10 cellular contexts compared by ENCODE assay signal in genomic region chr7:6273380-6273837, GRCh38. TPM values are rescaled to one million over a fixed set of nuclear protein-coding genes. Genes with fewer than 3 reads are reported as not detected.
A peak's percentile ranks its signal among the peaks of the same experiment; 100 is the strongest.
DNase-seq lines count a peak whose midpoint lies in the region; ATAC-seq and TF ChIP-seq lines count a peak whose summit lies in the region.
"Had no signal": no experiment of that assay in that cellular context is flagged by ENCODE, and none has a peak within 500 bp of the region (broad histone marks: within the 10 kb centered on the region; RNA-seq: fewer than 3 reads in every experiment).

No MANE protein-coding gene starts in this region.

- peaks cover 10% of the 10 kb centered on the region for H3K27me3 Mint-ChIP-seq in activated T-helper 17 cell treated with anti-CD3 and anti-CD28 coated beads, Interleukin-2, amount 50 U/mL, for 72 hours

- peak overlapping the region; percentile 73 for H3K4me3 Mint-ChIP-seq in activated T-helper 17 cell treated with anti-CD3 and anti-CD28 coated beads, Interleukin-2, amount 50 U/mL, for 72 hours

- DNase-seq in NCI-H1417 (lab: John Stamatoyannopoulos, UW), result peak; percentile 66 to 90 (median 82)
- no peak for DNase-seq in NCI-H1417 treated with DMSO at 0.1 percent for 48 hours (lab: John Stamatoyannopoulos, UW)
- peak; percentile 58 for DNase-seq in NCI-H2171 (lab: John Stamatoyannopoulos, UW)
- DNase-seq in foreskin keratinocyte, result no peak
- DNase-seq in Right ventricle myocardium superior, result no peak
- DNase-seq: central memory CD4-positive, alpha-beta T cell; stimulated activated CD4-positive, alpha-beta T cell treated with anti-CD3 and anti-CD28 coated beads, Interleukin-1b, Interleukin-23, amount 100 ng/mL, for 48 hours had no signal

- H3K4me1 ChIP-seq in parathyroid adenoma (no peaks in the 10 kb centered on the region), foreskin keratinocyte (peaks cover 14% of the 10 kb centered on the region)

- no peak overlapping the region for H3K4me3 ChIP-seq in parathyroid adenoma (ENCODE audit: low read depth, low read length)

- H3K27me3 ChIP-seq in parathyroid adenoma (ENCODE audit: control insufficient read depth, insufficient read depth, low read length) (no peaks in the 10 kb centered on the region), foreskin keratinocyte (no peaks in the 10 kb centered on the region)

- intact Hi-C loops in Right ventricle myocardium superior (cut with DNase I), result loop anchor here (5.0 kb wide), 1 partner anchor 111 kb away; no protein-coding TSS in a partner anchor

- no peaks in the 10 kb centered on the region for H3K36me3 Mint-ChIP-seq in activated T-helper 17 cell treated with anti-CD3 and anti-CD28 coated beads, Interleukin-2, amount 50 U/mL, for 72 hours (ENCODE audit: low read depth)

- no peaks in the 10 kb centered on the region for H3K9me3 Mint-ChIP-seq in activated T-helper 17 cell treated with anti-CD3 and anti-CD28 coated beads, Interleukin-2, amount 50 U/mL, for 72 hours

- ATAC-seq in activated T-helper 17 cell treated with anti-CD3 and anti-CD28 coated beads, Interleukin-2, amount 50 U/mL, for 72 hours (replicated peaks), result no peak
- ATAC-seq in foreskin keratinocyte (no peak), HG03354 (IDR thresholded peaks at IDR 0.05; ENCODE audit: poor library complexity, severe bottlenecking, unreplicated experiment) (no peak), Right ventricle myocardium superior (ENCODE audit: poor library complexity) (no peak)

- peaks cover 2% of the 10 kb centered on the region for H3K79me2 ChIP-seq in parathyroid adenoma

- H3K4me2 ChIP-seq in parathyroid adenoma (ENCODE audit: low read length), result no peak overlapping the region

- H3K9me3 ChIP-seq in parathyroid adenoma (ENCODE audit: control insufficient read depth, low read length), result no peaks in the 10 kb centered on the region

- no peaks in the 10 kb centered on the region for H3K36me3 ChIP-seq in parathyroid adenoma (ENCODE audit: control insufficient read depth, insufficient read depth, low read length)

- H3K27ac Mint-ChIP-seq in activated T-helper 17 cell treated with anti-CD3 and anti-CD28 coated beads, Interleukin-2, amount 50 U/mL, for 72 hours, result no peak overlapping the region

- no peak overlapping the region for H3K9ac ChIP-seq in parathyroid adenoma

- peaks cover 22% of the 10 kb centered on the region for H3K4me1 Mint-ChIP-seq in activated T-helper 17 cell treated with anti-CD3 and anti-CD28 coated beads, Interleukin-2, amount 50 U/mL, for 72 hours

- no peak overlapping the region for H3K27ac ChIP-seq in parathyroid adenoma
- H3K27ac ChIP-seq in foreskin keratinocyte, result no peak overlapping the region

- TF ChIP-seq CTCF in parathyroid adenoma (IDR thresholded peaks at IDR 0.05) (no peak), foreskin keratinocyte (conservative IDR thresholded peaks at IDR 0.05) (no peak)

- H2AFZ ChIP-seq in parathyroid adenoma, result peak overlapping the region; percentile 96

RNA-seq across cellular contexts. Expression of gene CYTH3, which starts 1.0 kb away (rescaled TPM):
- total RNA-seq in activated T-helper 17 cell treated with anti-CD3 and anti-CD28 coated beads, Interleukin-2, amount 50 U/mL, for 72 hours, result 1 to 10 TPM; 2.2 to 8.4 TPM
- total RNA-seq in foreskin keratinocyte, result 35.7 and 38.0 TPM in 2 replicates
- 16.2 and 19.7 TPM in 2 replicates for polyA plus RNA-seq in foreskin keratinocyte
- total RNA-seq in Right ventricle myocardium superior, result 25.6 TPM

Comparison
In these comparisons a context has a peak if more than half of its experiments do, and no peak if none do; other contexts are left out.
1. DNase-seq: peak in NCI-H1417 (3 of 3) and NCI-H2171 (single experiment); none in NCI-H1417 treated with DMSO at 0.1 percent for 48 hours (single experiment), foreskin keratinocyte (0 of 2) and Right ventricle myocardium superior (single experiment).